In the genomic region with DNA sequence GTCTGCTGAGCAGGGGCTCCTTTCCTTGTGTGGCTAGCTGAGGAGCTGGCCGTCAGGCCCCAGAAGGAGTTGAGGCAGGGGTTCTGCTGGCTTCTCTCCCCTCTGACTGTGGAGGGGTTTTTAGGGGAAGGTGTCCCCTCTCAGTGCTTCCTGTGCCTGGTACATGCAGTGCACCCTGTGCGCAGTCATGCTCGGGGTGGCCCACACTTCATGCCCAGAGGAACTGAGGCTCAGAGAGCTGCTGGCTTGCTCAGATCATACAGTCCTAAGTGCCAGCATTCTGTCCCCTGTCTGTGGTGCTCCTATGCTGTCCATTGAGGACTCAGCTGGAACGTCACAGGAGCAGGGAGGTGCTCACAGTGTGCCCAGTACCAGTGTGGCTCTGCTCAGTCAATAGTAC, we compare ENCODE assay signal across 19 cellular contexts.
"Had no signal": no experiment of that assay in that cellular context is flagged by ENCODE, and none has a peak within 500 bp of the region (broad histone marks: within the 10 kb centered on the region; RNA-seq: fewer than 3 reads in every experiment).

No MANE protein-coding gene starts in this region.

- FAIRE-seq: HepG2 had no signal

- H3K27ac ChIP-seq: Peyer's patch, SJSA1, SK-N-MC had no signal

- ATAC-seq: HepG2 had no signal

- H3K9me3 ChIP-seq: Peyer's patch, SJSA1 had no signal

- H3K36me3 ChIP-seq: Peyer's patch, SJSA1 had no signal

- DNase-seq: IMR-90, Kasumi-1, KG1, MM.1S, NCI-H1048, NCI-H1436 treated with DMSO at 0.1 percent for 48 hours, NCI-H187 treated with DMSO at 0.1 percent for 48 hours, NCI-H446 treated with DMSO at 0.1 percent for 48 hours, NCI-H510A treated with DMSO at 0.1 percent for 48 hours, NCI-H526, NCI-H82, OCI-M1, PC-9, Peyer's patch, Right ventricle myocardium superior, SIG-M5 had no signal

- H3K4me3 ChIP-seq: PC-9, Peyer's patch, SJSA1, SK-N-MC had no signal

- H2AFZ ChIP-seq: PC-9 had no signal

- H3K27me3 ChIP-seq: Peyer's patch, SJSA1 had no signal

- H3K4me2 ChIP-seq: PC-9 had no signal
